Comparison of ENCODE assay signal across 11 cellular contexts in genomic region chr11:72519220-72519881, GRCh38.
A peak's percentile ranks its signal among the peaks of the same experiment; 100 is the strongest.
DNase-seq lines count a peak whose midpoint lies in the region; ATAC-seq and TF ChIP-seq lines count a peak whose summit lies in the region.
"Had no signal": no experiment of that assay in that cellular context is flagged by ENCODE, and none has a peak within 500 bp of the region (broad histone marks: within the 10 kb centered on the region; RNA-seq: fewer than 3 reads in every experiment).

No MANE protein-coding gene starts in this region.

- H3K9me3 ChIP-seq in WERI-Rb-1 (ENCODE audit: severe bottlenecking) (peaks cover 3% of the 10 kb centered on the region), gastroesophageal sphincter (peaks cover 0 to 5% (median 0%) of the 10 kb centered on the region in 3 donors), prostate gland (no peaks in the 10 kb centered on the region)

- peak overlapping the region; percentile 32; the same call in 1 of the 2 replicates for H3K27ac ChIP-seq in WERI-Rb-1
- H3K27ac ChIP-seq in gastroesophageal sphincter = peak overlapping the region in 1 of 4 donors; percentile 56
- no peak overlapping the region for H3K27ac ChIP-seq in prostate gland

- 22 to 47% methylated on average over 5 to 8 of the region's 8 CpGs for WGBS in gastroesophageal sphincter (ENCODE audit: low coverage in 1 of 2), 2 donors
- WGBS in prostate gland = 28% methylated on average over 8 of the region's 8 CpGs

- H3K9me3 Mint-ChIP-seq in stimulated activated naive CD8-positive, alpha-beta T cell treated with anti-CD3 and anti-CD28 coated beads, Interleukin-15, Interleukin-2, amounts not matched to agents 100 ng/mL and 50 ng/mL, for 24 hours = no peaks in the 10 kb centered on the region

- peaks cover under 1% of the 10 kb centered on the region for H3K27me3 Mint-ChIP-seq in stimulated activated naive CD8-positive, alpha-beta T cell treated with anti-CD3 and anti-CD28 coated beads, Interleukin-15, Interleukin-2, amounts not matched to agents 100 ng/mL and 50 ng/mL, for 24 hours

- H3K36me3 Mint-ChIP-seq in stimulated activated naive CD8-positive, alpha-beta T cell treated with anti-CD3 and anti-CD28 coated beads, Interleukin-15, Interleukin-2, amounts not matched to agents 100 ng/mL and 50 ng/mL, for 24 hours (ENCODE audit: low read depth) = no peaks in the 10 kb centered on the region

- no peak for TF ChIP-seq CTCF in WERI-Rb-1 (IDR thresholded peaks at IDR 0.05; ENCODE audit: low read depth, low read length)
- TF ChIP-seq CTCF in gastroesophageal sphincter (IDR thresholded peaks at IDR 0.05) = no peak
- no peak for TF ChIP-seq CTCF in prostate gland (IDR thresholded peaks at IDR 0.05)

- no peak for TF ChIP-seq EP300 in gastroesophageal sphincter (IDR thresholded peaks at IDR 0.05)

- peak overlapping the region; percentile 70 for H3K4me3 Mint-ChIP-seq in stimulated activated naive CD8-positive, alpha-beta T cell treated with anti-CD3 and anti-CD28 coated beads, Interleukin-15, Interleukin-2, amounts not matched to agents 100 ng/mL and 50 ng/mL, for 24 hours

- TF ChIP-seq POLR2A in gastroesophageal sphincter (IDR thresholded peaks at IDR 0.05) = no peak
- TF ChIP-seq POLR2A in prostate gland (IDR thresholded peaks at IDR 0.05) = no peak

- DNase-seq in NK-92 treated with Interleukin-12 subunit alpha and Interleukin-12 subunit beta, amount 100 ng/mL, for 24 hours (lab: John Stamatoyannopoulos, UW) = peak; percentile 33
- DNase-seq in NK-92 (lab: John Stamatoyannopoulos, UW; ENCODE audit: unreplicated experiment) (no peak), WERI-Rb-1 (peak; percentile 54), GM19240 (ENCODE audit: insufficient read length, low spot score) (no peak), prostate gland (ENCODE audit: low spot score) (no peak), DMS153 treated with DMSO at 0.1 percent for 48 hours (lab: John Stamatoyannopoulos, UW; ENCODE audit: unreplicated experiment) (no peak)
- DNase-seq: activated effector memory CD4-positive, alpha-beta T cell treated with anti-CD3 and anti-CD28 coated beads, Interleukin-2, amount 50 U/mL, for 16 hours; islet precursor cell; NCI-H1417 had no signal

- H3K4me3 ChIP-seq in WERI-Rb-1 (ENCODE audit: low read depth, low read length) = no peak overlapping the region
- peak overlapping the region; percentile 19 to 39 for H3K4me3 ChIP-seq in gastroesophageal sphincter
- no peak overlapping the region for H3K4me3 ChIP-seq in prostate gland

- no peak for ATAC-seq in gastroesophageal sphincter

- H3K27me3 ChIP-seq in WERI-Rb-1 (ENCODE audit: insufficient read depth, low read depth, severe bottlenecking) (no peaks in the 10 kb centered on the region), gastroesophageal sphincter (no peaks in the 10 kb centered on the region), prostate gland (replicated peaks; ENCODE audit: insufficient read depth) (no peaks in the 10 kb centered on the region)

- intact Hi-C loops in prostate gland (cut with DNase I) = no loop called here

- H3K27ac Mint-ChIP-seq in stimulated activated naive CD8-positive, alpha-beta T cell treated with anti-CD3 and anti-CD28 coated beads, Interleukin-15, Interleukin-2, amounts not matched to agents 100 ng/mL and 50 ng/mL, for 24 hours = peak overlapping the region; percentile 46

- H3K36me3 ChIP-seq in WERI-Rb-1 (no peaks in the 10 kb centered on the region), gastroesophageal sphincter (no peaks in the 10 kb centered on the region), prostate gland (no peaks in the 10 kb centered on the region)

- H3K4me1 ChIP-seq in gastroesophageal sphincter = peaks cover 0 to 10% (median 5%) of the 10 kb centered on the region in 3 donors
- no peaks in the 10 kb centered on the region for H3K4me1 ChIP-seq in prostate gland (replicated peaks)

- peaks cover 22% of the 10 kb centered on the region for H3K4me1 Mint-ChIP-seq in stimulated activated naive CD8-positive, alpha-beta T cell treated with anti-CD3 and anti-CD28 coated beads, Interleukin-15, Interleukin-2, amounts not matched to agents 100 ng/mL and 50 ng/mL, for 24 hours (ENCODE audit: low read depth)

Comparison
In these comparisons a context has a peak if more than half of its experiments do, and no peak if none do; other contexts are left out.
1. DNase-seq: peak in NK-92 treated with Interleukin-12 subunit alpha and Interleukin-12 subunit beta, amount 100 ng/mL, for 24 hours (single experiment) and WERI-Rb-1 (single experiment); none in NK-92 (single experiment), GM19240 (single experiment), prostate gland (single experiment) and DMS153 treated with DMSO at 0.1 percent for 48 hours (single experiment).
2. H3K4me3 ChIP-seq: peak in gastroesophageal sphincter (2 of 2); none in WERI-Rb-1 (single experiment) and prostate gland (0 of 2).